ENCODE assay signal across 8 cellular contexts in the genomic region with DNA sequence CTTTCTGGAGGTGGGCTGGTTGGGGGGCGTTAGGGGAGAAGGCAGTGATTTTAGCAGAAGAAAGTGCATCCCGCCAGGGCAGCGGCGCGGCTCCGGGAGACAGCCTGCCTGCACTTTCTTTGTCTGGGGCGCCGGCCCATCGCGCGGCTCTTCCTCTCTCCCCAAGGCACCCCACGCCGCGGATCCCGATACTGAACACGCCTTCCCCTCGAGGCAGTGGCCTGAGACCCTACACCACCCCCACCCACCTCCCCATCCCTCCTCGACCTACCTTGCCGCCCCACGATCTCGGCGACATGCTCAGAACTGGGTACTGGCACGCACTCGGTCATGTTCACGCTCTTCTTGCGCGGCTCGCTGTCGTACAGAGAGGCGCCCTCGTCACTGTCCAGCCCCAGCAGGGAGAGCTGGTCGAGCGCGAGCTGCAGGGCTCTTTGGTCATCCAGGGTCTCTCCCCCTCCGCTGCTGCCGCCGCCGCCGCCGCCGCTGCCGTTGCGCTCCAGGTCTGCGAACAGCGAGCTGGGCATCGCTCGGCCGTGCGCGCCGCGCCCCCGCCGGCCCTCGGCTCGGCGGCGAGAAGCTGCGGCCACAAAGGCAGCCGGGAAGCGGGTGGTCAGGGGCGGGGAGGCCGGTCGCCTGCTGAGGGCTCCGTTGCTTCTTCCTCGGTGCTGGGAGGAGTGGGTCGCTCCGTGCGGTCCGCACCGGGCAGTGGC. TPM values are rescaled to one million over a fixed set of nuclear protein-coding genes. Genes with fewer than 3 reads are reported as not detected.
DNase-seq lines count a peak whose midpoint lies in the region; ATAC-seq, FAIRE-seq and TF ChIP-seq lines count a peak whose summit lies in the region.

No MANE protein-coding gene starts in this region.

- no peaks in the 10 kb centered on the region for H3K9me1 ChIP-seq in endothelial cell of umbilical vein (replicated peaks; ENCODE audit: control insufficient read depth, extremely low read depth, insufficient read depth, low read length)

- H3K27me3 ChIP-seq in BLaER1: no peaks in the 10 kb centered on the region
- H3K27me3 ChIP-seq in HUES6 (ENCODE audit: control insufficient read depth, insufficient read depth, low read length): peaks cover 51% of the 10 kb centered on the region
- peaks cover 1 to 2% of the 10 kb centered on the region in 2 experiments for H3K27me3 ChIP-seq in endothelial cell of umbilical vein (ENCODE audit: control insufficient read depth in 2 of 2, insufficient read depth in 2 of 2, low read length in 2 of 2)

- CTCF ChIA-PET in endothelial cell of umbilical vein (lab: Charles Lee): interaction anchor here (0.7 to 3.8 kb wide), 3 partner anchors 63 to 153 kb away, joined by 3 to 30 read pairs (median 3); no protein-coding TSS in a partner anchor

- H4K20me1 ChIP-seq in BLaER1 (peaks cover 46% of the 10 kb centered on the region), endothelial cell of umbilical vein (replicated peaks; ENCODE audit: control insufficient read depth, extremely low read depth, insufficient read depth, low read length) (peaks cover 2% of the 10 kb centered on the region)

- BruUV-seq in endothelial cell of umbilical vein (replicated peaks; lab: Mats Ljungman, UMichigan): no TSS peak

- peaks cover 18% of the 10 kb centered on the region for H3K79me2 ChIP-seq in endothelial cell of umbilical vein (ENCODE audit: control insufficient read depth, insufficient read depth, low read length)

- DNase-seq in activated CD4-positive, alpha-beta T cell treated with anti-CD3 and anti-CD28 coated beads for 48 hours: peak; percentile 20
- DNase-seq in endothelial cell of umbilical vein (ENCODE audit: low read depth, low spot score) (peak; percentile 65), midbrain (lab: John Stamatoyannopoulos, UW) (peak; percentile 30), superior temporal gyrus (ENCODE audit: extremely low spot score) (peak; percentile 46), NOMO-1 (lab: John Stamatoyannopoulos, UW; ENCODE audit: unreplicated experiment in 2 of 2) (no peak)

- intact Hi-C loops in endothelial cell of umbilical vein (cut with micrococcal nuclease): loop anchor here (2.0 to 10.0 kb wide), 5 partner anchors 62 to 1041 kb away; a partner anchor contains a TSS

- POLR2A ChIA-PET in endothelial cell of umbilical vein (lab: Charles Lee): interaction anchor here (0.8 kb wide), 1 partner anchor 495 kb away, joined by 3 read pairs; a partner anchor contains a TSS

- peak overlapping the region; percentile 96 for H3K9ac ChIP-seq in BLaER1
- peak overlapping the region; percentile 72 for H3K9ac ChIP-seq in HUES6 (ENCODE audit: low read length)
- H3K9ac ChIP-seq in endothelial cell of umbilical vein (replicated peaks; ENCODE audit: extremely low read depth, insufficient read depth, low read length): peak overlapping the region; percentile 87

- dilution Hi-C loops in endothelial cell of umbilical vein (cut with MboI; ENCODE audit: extremely low pct_ligation_motif_present, low sequenced_read_pairs): no loop called here

- peaks cover 49% of the 10 kb centered on the region for H3K4me1 ChIP-seq in BLaER1
- H3K4me1 ChIP-seq in HUES6 (ENCODE audit: control insufficient read depth, insufficient read depth, low read length): peaks cover 22% of the 10 kb centered on the region
- H3K4me1 ChIP-seq in endothelial cell of umbilical vein (ENCODE audit: control insufficient read depth, extremely low read depth, insufficient read depth, low read length): peaks cover 15% of the 10 kb centered on the region

- peak overlapping the region; percentile 63 for H2AFZ ChIP-seq in endothelial cell of umbilical vein (ENCODE audit: low read depth, low read length)

- no peaks in the 10 kb centered on the region for H3K9me3 ChIP-seq in BLaER1
- H3K9me3 ChIP-seq in HUES6 (ENCODE audit: control insufficient read depth, insufficient read depth, low read depth, low read length): no peaks in the 10 kb centered on the region
- H3K9me3 ChIP-seq in endothelial cell of umbilical vein (replicated peaks; ENCODE audit: control insufficient read depth, insufficient read depth, low read length): no peaks in the 10 kb centered on the region

- ATAC-seq in GM19043 (IDR thresholded peaks at IDR 0.05; ENCODE audit: low read depth, unreplicated experiment): peak; percentile 2

- TF ChIP-seq POLR2A in endothelial cell of umbilical vein (IDR thresholded peaks at IDR 0.05; ENCODE audit: low read depth, low read length): no peak

- no peak for FAIRE-seq in endothelial cell of umbilical vein (lab: Jason Lieb, UNC)

- H3K4me2 ChIP-seq in BLaER1 (peak overlapping the region; percentile 86), endothelial cell of umbilical vein (ENCODE audit: insufficient read depth, low read length) (peak overlapping the region; percentile 77)

- TF ChIP-seq CTCF in endothelial cell of umbilical vein (IDR thresholded peaks at IDR 0.05; ENCODE audit: extremely low read depth in 1 of 2, insufficient read depth in 1 of 2, low read depth in 1 of 2, low read length in 2 of 2): no peak

- peak overlapping the region; percentile 94 for H3K27ac ChIP-seq in BLaER1
- no peak overlapping the region; the same call in 1 of the 2 replicates for H3K27ac ChIP-seq in HUES6 (ENCODE audit: low read depth, low read length)
- peak overlapping the region; percentile 66 for H3K27ac ChIP-seq in endothelial cell of umbilical vein (ENCODE audit: insufficient read depth, low read depth, low read length)

- H3K36me3 ChIP-seq in BLaER1 (peaks cover 19% of the 10 kb centered on the region), HUES6 (ENCODE audit: control insufficient read depth, insufficient read depth, low read length) (no peaks in the 10 kb centered on the region), endothelial cell of umbilical vein (ENCODE audit: control insufficient read depth in 2 of 2, extremely low read depth in 1 of 2, insufficient read depth in 2 of 2, low read length in 2 of 2) (peaks cover 7 to 8% of the 10 kb centered on the region in 2 experiments)

- peak overlapping the region; percentile 98 for H3K4me3 ChIP-seq in BLaER1
- peak overlapping the region; percentile 92 for H3K4me3 ChIP-seq in HUES6 (ENCODE audit: low read depth, low read length)
- peak overlapping the region; percentile 91 to 97 (median 92) for H3K4me3 ChIP-seq in endothelial cell of umbilical vein (replicated peaks in 1 of 3; ENCODE audit: insufficient read depth in 1 of 3, low read depth in 1 of 3, low read length in 3 of 3)

TF ChIP-seq in endothelial cell of umbilical vein, 7 proteins besides CTCF, POLR2A, EP300 and RAD21:
- TF ChIP-seq GATA2 (IDR thresholded peaks at IDR 0.05; ENCODE audit: insufficient read depth, insufficient read length, low read depth, low read length) (no peak), JUN (IDR thresholded peaks at IDR 0.05; ENCODE audit: borderline replicate concordance, insufficient read depth, insufficient read length, low read depth) (no peak), MYC (IDR thresholded peaks at IDR 0.05; ENCODE audit: low read depth, low read length) (no peak), FOS (IDR thresholded peaks at IDR 0.05; ENCODE audit: borderline replicate concordance, insufficient read depth, low read length) (no peak), POLR2AphosphoS5 (IDR thresholded peaks at IDR 0.05; ENCODE audit: insufficient read depth, low read depth, low read length) (no peak), EZH2 (IDR thresholded peaks at IDR 0.05; ENCODE audit: borderline replicate concordance, low read depth, low read length, severe bottlenecking) (no peak)
- TF ChIP-seq, protein P1, sequence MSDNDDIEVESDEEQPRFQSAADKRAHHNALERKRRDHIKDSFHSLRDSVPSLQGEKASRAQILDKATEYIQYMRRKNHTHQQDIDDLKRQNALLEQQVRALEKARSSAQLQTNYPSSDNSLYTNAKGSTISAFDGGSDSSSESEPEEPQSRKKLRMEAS (IDR thresholded peaks at IDR 0.05; ENCODE audit: insufficient read depth, insufficient read length): no peak
TF ChIP-seq in endothelial cell of umbilical vein: peak in this region for 0.

RNA-seq across cellular contexts. Expression of a gene that starts 0.5 kb away (rescaled TPM):
- 18.2 and 22.6 TPM in 2 replicates for total RNA-seq in endothelial cell of umbilical vein
- polyA plus RNA-seq in endothelial cell of umbilical vein: 11.0 and 13.3 TPM in 2 replicates
- 4.8 and 6.9 TPM in 2 replicates for polyA plus RNA-seq in endothelial cell of umbilical vein (2011; cell fraction: cytosol; rRNA removed)
- polyA plus RNA-seq in endothelial cell of umbilical vein (2011; cell fraction: nucleus; rRNA removed): 13.4 and 13.7 TPM in 2 replicates
- 7.8 and 13.2 TPM in 2 replicates for polyA plus RNA-seq in endothelial cell of umbilical vein (2012)
- polyA minus RNA-seq in endothelial cell of umbilical vein: 8.4 and 9.5 TPM in 2 replicates
- polyA minus RNA-seq in endothelial cell of umbilical vein (2011; cell fraction: cytosol; rRNA and poly(A)+ RNA removed): 2.5 TPM
- 6.2 and 13.5 TPM in 2 replicates for polyA minus RNA-seq in endothelial cell of umbilical vein (2011; cell fraction: nucleus; rRNA and poly(A)+ RNA removed)

Comparison
In these comparisons a context has a peak if more than half of its experiments do, and no peak if none do; other contexts are left out.
1. DNase-seq: peak in activated CD4-positive, alpha-beta T cell treated with anti-CD3 and anti-CD28 coated beads for 48 hours (single experiment), endothelial cell of umbilical vein (single experiment), midbrain (single experiment) and superior temporal gyrus (single experiment); none in NOMO-1 (0 of 2).
2. Peak in every context shown above with its lines, with median percentiles within 50 percentile points of each other: H3K4me3 ChIP-seq and H3K9ac ChIP-seq.